In the genomic region with DNA sequence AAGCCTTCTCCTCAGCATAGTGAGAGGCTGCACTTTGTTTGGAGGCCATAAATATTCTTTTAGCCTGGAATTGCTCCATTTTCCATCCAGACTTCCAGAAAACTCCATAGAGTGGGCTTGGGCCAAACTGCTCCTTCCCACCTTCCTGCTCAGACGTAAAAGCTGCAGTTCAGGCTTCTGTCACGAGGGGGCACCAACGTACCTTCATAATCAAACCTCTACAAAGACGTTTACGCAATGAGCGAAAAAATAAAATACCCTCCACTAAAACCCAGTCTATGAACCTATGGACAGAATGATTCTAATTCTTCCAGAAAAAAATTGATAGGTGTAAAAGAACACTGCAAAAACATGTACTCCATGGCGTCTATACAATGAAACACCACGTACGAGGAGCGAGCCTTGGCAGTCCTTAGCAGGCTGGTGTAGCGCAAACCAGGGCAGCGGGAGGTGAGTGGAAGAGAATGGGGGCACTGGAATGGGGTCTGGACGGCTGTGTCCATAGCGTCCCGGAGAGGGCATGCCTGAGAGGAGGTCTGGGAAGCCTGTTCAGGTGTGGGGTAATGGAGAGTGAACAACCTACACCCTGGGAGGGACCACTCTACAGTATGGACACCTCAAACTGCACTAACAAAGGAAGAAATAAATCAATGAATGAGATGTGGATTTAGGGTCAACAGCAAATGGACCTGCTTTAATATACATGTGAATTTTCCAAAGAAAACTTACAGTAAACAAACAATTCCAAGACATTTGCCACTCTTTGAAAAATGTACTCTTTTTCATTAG, we compare ENCODE assay signal across 8 cellular contexts. TPM values are rescaled to one million over a fixed set of nuclear protein-coding genes. Genes with fewer than 3 reads are reported as not detected.
A peak's percentile ranks its signal among the peaks of the same experiment; 100 is the strongest.
DNase-seq lines count a peak whose midpoint lies in the region; ATAC-seq, FAIRE-seq and TF ChIP-seq lines count a peak whose summit lies in the region.

No MANE protein-coding gene starts in this region.

- no peaks in the 10 kb centered on the region for H3K36me3 ChIP-seq in endothelial cell of umbilical vein (ENCODE audit: control insufficient read depth in 2 of 2, extremely low read depth in 1 of 2, insufficient read depth in 2 of 2, low read length in 2 of 2)

- intact Hi-C loops in endothelial cell of umbilical vein (cut with micrococcal nuclease), result loop anchor here (1.0 kb wide), 5 partner anchors 96 to 284 kb away; no protein-coding TSS in a partner anchor

- H3K9me1 ChIP-seq in endothelial cell of umbilical vein (replicated peaks; ENCODE audit: control insufficient read depth, extremely low read depth, insufficient read depth, low read length), result no peaks in the 10 kb centered on the region

- H2AFZ ChIP-seq in endothelial cell of umbilical vein (ENCODE audit: low read depth, low read length), result peak overlapping the region; percentile 18

- BruUV-seq in endothelial cell of umbilical vein (replicated peaks; lab: Mats Ljungman, UMichigan), result no TSS peak

- peak overlapping the region in 1 of 3 experiments; percentile 5 for H3K4me3 ChIP-seq in endothelial cell of umbilical vein (replicated peaks in 1 of 3; ENCODE audit: insufficient read depth in 1 of 3, low read depth in 1 of 3, low read length in 3 of 3)

- FAIRE-seq in endothelial cell of umbilical vein (lab: Jason Lieb, UNC), result peak; percentile 72

- peak overlapping the region; percentile 14 for H3K4me2 ChIP-seq in endothelial cell of umbilical vein (ENCODE audit: insufficient read depth, low read length)

- H3K9me3 ChIP-seq in endothelial cell of umbilical vein (replicated peaks; ENCODE audit: control insufficient read depth, insufficient read depth, low read length), result no peaks in the 10 kb centered on the region

- no peaks in the 10 kb centered on the region for H3K27me3 ChIP-seq in endothelial cell of umbilical vein (ENCODE audit: control insufficient read depth in 2 of 2, insufficient read depth in 2 of 2, low read length in 2 of 2)

- dilution Hi-C loops in endothelial cell of umbilical vein (cut with MboI; ENCODE audit: extremely low pct_ligation_motif_present, low sequenced_read_pairs), result no loop called here

- H3K79me2 ChIP-seq in endothelial cell of umbilical vein (ENCODE audit: control insufficient read depth, insufficient read depth, low read length), result no peaks in the 10 kb centered on the region

- H3K4me1 ChIP-seq in endothelial cell of umbilical vein (ENCODE audit: control insufficient read depth, extremely low read depth, insufficient read depth, low read length), result no peaks in the 10 kb centered on the region

- H4K20me1 ChIP-seq in endothelial cell of umbilical vein (replicated peaks; ENCODE audit: control insufficient read depth, extremely low read depth, insufficient read depth, low read length), result no peaks in the 10 kb centered on the region

- no peak overlapping the region for H3K9ac ChIP-seq in endothelial cell of umbilical vein (replicated peaks; ENCODE audit: extremely low read depth, insufficient read depth, low read length)

- no peak overlapping the region for H3K27ac ChIP-seq in endothelial cell of umbilical vein (ENCODE audit: insufficient read depth, low read depth, low read length)

- ATAC-seq in HG03097 (IDR thresholded peaks at IDR 0.05; ENCODE audit: low FRiP score, unreplicated experiment), result peak; percentile 67
- no peak for ATAC-seq in GM19324 (IDR thresholded peaks at IDR 0.05; ENCODE audit: low FRiP score, unreplicated experiment)

- TF ChIP-seq POLR2A in endothelial cell of umbilical vein (IDR thresholded peaks at IDR 0.05; ENCODE audit: low read depth, low read length), result no peak

- CTCF ChIA-PET in endothelial cell of umbilical vein (lab: Charles Lee), result interaction anchor here (0.6 to 1.7 kb wide), 18 partner anchors 9 to 312 kb away, joined by 3 to 19 read pairs (median 4); a partner anchor contains a TSS

- peak; percentile 61 to 62 for TF ChIP-seq CTCF in endothelial cell of umbilical vein (IDR thresholded peaks at IDR 0.05; ENCODE audit: extremely low read depth in 1 of 2, insufficient read depth in 1 of 2, low read depth in 1 of 2, low read length in 2 of 2)

- POLR2A ChIA-PET in endothelial cell of umbilical vein (lab: Charles Lee), result no interaction called here

- peak; percentile 42 for DNase-seq in GDM1 (lab: John Stamatoyannopoulos, UW)
- DNase-seq in NCI-H748 (lab: John Stamatoyannopoulos, UW; ENCODE audit: unreplicated experiment), result peak; percentile 62
- peak; percentile 86 for DNase-seq in activated CD8-positive, alpha-beta memory T cell treated with anti-CD3 and anti-CD28 coated beads, Interleukin-2, amount 50 U/mL, for 48 hours
- peak; percentile 69 for DNase-seq in endothelial cell of umbilical vein (ENCODE audit: low read depth, low spot score)
- peak; percentile 70 for DNase-seq in middle frontal gyrus (ENCODE audit: extremely low spot score, low spot score)
- DNase-seq in stimulated activated CD8-positive, alpha-beta memory T cell treated with anti-CD3 and anti-CD28 coated beads, Interleukin-2, amount 100 ng/mL, for 1 hour (ENCODE audit: low read depth in 2 of 2), result peak; percentile 32 to 34

TF ChIP-seq in endothelial cell of umbilical vein, 7 proteins besides CTCF, POLR2A, EP300 and RAD21:
- no peak for TF ChIP-seq MYC (IDR thresholded peaks at IDR 0.05; ENCODE audit: low read depth, low read length)
- TF ChIP-seq, protein P1, sequence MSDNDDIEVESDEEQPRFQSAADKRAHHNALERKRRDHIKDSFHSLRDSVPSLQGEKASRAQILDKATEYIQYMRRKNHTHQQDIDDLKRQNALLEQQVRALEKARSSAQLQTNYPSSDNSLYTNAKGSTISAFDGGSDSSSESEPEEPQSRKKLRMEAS (IDR thresholded peaks at IDR 0.05; ENCODE audit: insufficient read depth, insufficient read length), result no peak
- no peak for TF ChIP-seq GATA2 (IDR thresholded peaks at IDR 0.05; ENCODE audit: insufficient read depth, insufficient read length, low read depth, low read length)
- no peak for TF ChIP-seq JUN (IDR thresholded peaks at IDR 0.05; ENCODE audit: borderline replicate concordance, insufficient read depth, insufficient read length, low read depth)
- no peak for TF ChIP-seq FOS (IDR thresholded peaks at IDR 0.05; ENCODE audit: borderline replicate concordance, insufficient read depth, low read length)
- TF ChIP-seq EZH2 (IDR thresholded peaks at IDR 0.05; ENCODE audit: borderline replicate concordance, low read depth, low read length, severe bottlenecking), result no peak
- TF ChIP-seq POLR2AphosphoS5 (IDR thresholded peaks at IDR 0.05; ENCODE audit: insufficient read depth, low read depth, low read length), result no peak

RNA-seq across cellular contexts. Expression of a gene that starts 14.3 kb away (rescaled TPM):
- 0.23 and 0.58 TPM in 2 replicates for total RNA-seq in endothelial cell of umbilical vein
- 0.30 and 0.33 TPM in 2 replicates for polyA plus RNA-seq in endothelial cell of umbilical vein
- 0.04 and 0.08 TPM in 2 replicates for polyA plus RNA-seq in endothelial cell of umbilical vein (2011; cell fraction: cytosol; rRNA removed)
- 1.0 and 1.4 TPM in 2 replicates for polyA plus RNA-seq in endothelial cell of umbilical vein (2011; cell fraction: nucleus; rRNA removed)
- polyA plus RNA-seq in endothelial cell of umbilical vein (2012), result 0.34 and 0.36 TPM in 2 replicates
- 0.13 and 0.32 TPM in 2 replicates for polyA minus RNA-seq in endothelial cell of umbilical vein
- not detected for polyA minus RNA-seq in endothelial cell of umbilical vein (2011; cell fraction: cytosol; rRNA and poly(A)+ RNA removed)
- 0.82 and 1.3 TPM in 2 replicates for polyA minus RNA-seq in endothelial cell of umbilical vein (2011; cell fraction: nucleus; rRNA and poly(A)+ RNA removed)

RNA-seq across cellular contexts. Expression of a gene that starts 51.7 kb away (rescaled TPM):
- 60.4 and 74.6 TPM in 2 replicates for total RNA-seq in endothelial cell of umbilical vein
- polyA plus RNA-seq in endothelial cell of umbilical vein, result 11.8 and 16.9 TPM in 2 replicates
- 33.4 and 37.5 TPM in 2 replicates for polyA plus RNA-seq in endothelial cell of umbilical vein (2011; cell fraction: cytosol; rRNA removed)
- 17.0 and 27.7 TPM in 2 replicates for polyA plus RNA-seq in endothelial cell of umbilical vein (2011; cell fraction: nucleus; rRNA removed)
- 122 and 124 TPM in 2 replicates for polyA plus RNA-seq in endothelial cell of umbilical vein (2012)
- polyA minus RNA-seq in endothelial cell of umbilical vein, result 6.2 and 7.9 TPM in 2 replicates
- polyA minus RNA-seq in endothelial cell of umbilical vein (2011; cell fraction: cytosol; rRNA and poly(A)+ RNA removed), result 6.7 TPM
- polyA minus RNA-seq in endothelial cell of umbilical vein (2011; cell fraction: nucleus; rRNA and poly(A)+ RNA removed), result 8.7 and 9.0 TPM in 2 replicates

Comparison
In these comparisons a context has a peak if more than half of its experiments do, and no peak if none do; other contexts are left out.
1. DNase-seq: peak in every context shown above with its lines; median percentile 86 in activated CD8-positive, alpha-beta memory T cell treated with anti-CD3 and anti-CD28 coated beads, Interleukin-2, amount 50 U/mL, for 48 hours; 70 in middle frontal gyrus; 69 in endothelial cell of umbilical vein; 62 in NCI-H748; 42 in GDM1; 33 in stimulated activated CD8-positive, alpha-beta memory T cell treated with anti-CD3 and anti-CD28 coated beads, Interleukin-2, amount 100 ng/mL, for 1 hour.